8 cellular contexts compared by ENCODE assay signal in the genomic region with DNA sequence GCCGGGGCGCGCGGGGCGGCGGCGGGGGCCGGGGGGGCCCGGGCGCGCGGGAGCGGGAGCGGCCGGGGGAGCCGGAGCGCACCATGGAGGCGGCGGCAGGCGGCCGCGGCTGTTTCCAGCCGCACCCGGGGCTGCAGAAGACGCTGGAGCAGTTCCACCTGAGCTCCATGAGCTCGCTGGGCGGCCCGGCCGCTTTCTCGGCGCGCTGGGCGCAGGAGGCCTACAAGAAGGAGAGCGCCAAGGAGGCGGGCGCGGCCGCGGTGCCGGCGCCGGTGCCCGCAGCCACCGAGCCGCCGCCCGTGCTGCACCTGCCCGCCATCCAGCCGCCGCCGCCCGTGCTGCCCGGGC. TPM values are rescaled to one million over a fixed set of nuclear protein-coding genes. Genes with fewer than 3 reads are reported as not detected.
DNase-seq lines count a peak whose midpoint lies in the region; ATAC-seq lines count a peak whose summit lies in the region.

No MANE protein-coding gene starts in this region.

- peak overlapping the region; percentile 90 to 97 for H3K4me3 ChIP-seq in CD4-positive, alpha-beta memory T cell (ENCODE audit: low read length in 2 of 2)
- H3K4me3 ChIP-seq in MG63 = peak overlapping the region; percentile 73
- peak overlapping the region; percentile 83 for H3K4me3 ChIP-seq in mesodermal cell (ENCODE audit: extremely low read depth, insufficient read depth, low read length, poor library complexity, severe bottlenecking)

- H3K36me3 ChIP-seq in CD4-positive, alpha-beta memory T cell (ENCODE audit: insufficient read depth, low read length) = no peaks in the 10 kb centered on the region
- H3K36me3 ChIP-seq in MG63 (peaks cover 36% of the 10 kb centered on the region), mesodermal cell (ENCODE audit: control insufficient read depth, insufficient read depth, low read length) (peaks cover 38% of the 10 kb centered on the region)

- peak overlapping the region; percentile 98 to 100 (median 99) for H3K27ac Mint-ChIP-seq in CD4-positive, alpha-beta memory T cell

- DNase-seq in CD4-positive, alpha-beta memory T cell = peak in 1 of 5 donors; percentile 59
- DNase-seq in MG63 = no peak
- peak in 1 of 61 donors; percentile 53 for DNase-seq in caudate nucleus (lab: John Stamatoyannopoulos, UW)
- no peak for DNase-seq in dedifferentiated amniotic fluid mesenchymal stem cell (ENCODE audit: extremely low spot score)
- DNase-seq in NCI-H128 (lab: John Stamatoyannopoulos, UW; ENCODE audit: unreplicated experiment) = no peak
- no peak for DNase-seq in AG08395 (ENCODE audit: low spot score)

- H3K27me3 Mint-ChIP-seq in CD4-positive, alpha-beta memory T cell = peaks cover 0 to 4% of the 10 kb centered on the region in 2 donors

- peaks cover 0 to 3% (median 0%) of the 10 kb centered on the region in 8 donors for H3K9me3 Mint-ChIP-seq in CD4-positive, alpha-beta memory T cell

- 0% methylated on average over 21 to 42 of the region's 53 CpGs for WGBS in mesodermal cell (ENCODE audit: insufficient coverage in 2 of 2), 2 experiments

- peak overlapping the region; percentile 94 to 100 (median 98) for H3K4me3 Mint-ChIP-seq in CD4-positive, alpha-beta memory T cell

- no peaks in the 10 kb centered on the region for H3K9me3 ChIP-seq in CD4-positive, alpha-beta memory T cell (ENCODE audit: control insufficient read depth in 1 of 2, low read length in 2 of 2)
- H3K9me3 ChIP-seq in MG63 (no peaks in the 10 kb centered on the region), mesodermal cell (ENCODE audit: control insufficient read depth, low read length) (no peaks in the 10 kb centered on the region)

- peaks cover 14 to 38% (median 26%) of the 10 kb centered on the region in 4 donors for H3K4me1 Mint-ChIP-seq in CD4-positive, alpha-beta memory T cell

- H3K36me3 Mint-ChIP-seq in CD4-positive, alpha-beta memory T cell = peaks cover 0 to 32% of the 10 kb centered on the region in 2 donors

- POLR2A ChIA-PET in CD4-positive, alpha-beta memory T cell (lab: Charles Lee; ENCODE audit: partially characterized antibody) = interaction anchor here (0.9 to 16.3 kb wide), 19 partner anchors 10 to 357 kb away, joined by 3 to 454 read pairs (median 12); partner anchors contain the start of genes FAAP20, MORN1, RER1 and TNFRSF14

- H3K4me1 ChIP-seq in CD4-positive, alpha-beta memory T cell (ENCODE audit: insufficient read depth, low read length) = peaks cover 31% of the 10 kb centered on the region
- peaks cover 29% of the 10 kb centered on the region for H3K4me1 ChIP-seq in mesodermal cell (ENCODE audit: control insufficient read depth, insufficient read depth, low read length, poor library complexity, severe bottlenecking)

- CTCF ChIA-PET in CD4-positive, alpha-beta memory T cell (lab: Charles Lee; ENCODE audit: partially characterized antibody) = interaction anchor here (1.0 to 1.6 kb wide), 6 partner anchors 12 to 81 kb away, joined by 3 to 14 read pairs (median 4); partner anchors contain the start of gene FAAP20

- intact Hi-C loops in CD4-positive, alpha-beta memory T cell (cut with micrococcal nuclease) = no loop called here

- no peaks in the 10 kb centered on the region for H3K27me3 ChIP-seq in CD4-positive, alpha-beta memory T cell (ENCODE audit: insufficient read depth, low read length)
- no peaks in the 10 kb centered on the region for H3K27me3 ChIP-seq in MG63

- ATAC-seq in GM21447 (IDR thresholded peaks at IDR 0.05; ENCODE audit: unreplicated experiment) = no peak

- H3K27ac ChIP-seq in CD4-positive, alpha-beta memory T cell (ENCODE audit: low read depth, low read length) = peak overlapping the region; percentile 84
- peak overlapping the region; percentile 32 for H3K27ac ChIP-seq in caudate nucleus (ENCODE audit: low read depth, low read length)
- no peak overlapping the region for H3K27ac ChIP-seq in mesodermal cell (ENCODE audit: low read depth, low read length, severe bottlenecking)

RNA-seq across cellular contexts. Expression of gene SKI, which starts 0.5 kb away (rescaled TPM):
- total RNA-seq in CD4-positive, alpha-beta memory T cell = 100 to 1,000 TPM in 1 of 2 experiments, 10 to 100 TPM in 1; 96.1 to 104 TPM
- under 1 TPM; 0.08 to 0.86 TPM for polyA plus RNA-seq in CD4-positive, alpha-beta memory T cell
- 7.7 and 9.2 TPM in 2 replicates for total RNA-seq in MG63 (2014; rRNA removed; shearing (Covaris generic); ENCODE audit: low replicate concordance)
- 38.8 TPM for polyA plus RNA-seq in mesodermal cell (2013, experiment 1 of 2)
- 30.8 TPM for polyA plus RNA-seq in mesodermal cell (2013, experiment 2 of 2)

RNA-seq across cellular contexts. Expression of gene FAAP20, which starts 34.1 kb away (rescaled TPM):
- total RNA-seq in CD4-positive, alpha-beta memory T cell = 10 to 100 TPM; 38.4 to 40.8 TPM
- polyA plus RNA-seq in CD4-positive, alpha-beta memory T cell = 10 to 100 TPM; 54.2 to 58.9 TPM
- total RNA-seq in MG63 (2014; rRNA removed; shearing (Covaris generic); ENCODE audit: low replicate concordance) = 30.4 and 75.0 TPM in 2 replicates
- polyA plus RNA-seq in mesodermal cell (2013, experiment 1 of 2) = 106 TPM
- 81.5 TPM for polyA plus RNA-seq in mesodermal cell (2013, experiment 2 of 2)
